Comparison of ENCODE assay signal across 18 cellular contexts in genomic region chr17:17480593-17481148, GRCh38. TPM values are rescaled to one million over a fixed set of nuclear protein-coding genes. Genes with fewer than 3 reads are reported as not detected.
DNase-seq lines count a peak whose midpoint lies in the region; ATAC-seq, FAIRE-seq and TF ChIP-seq lines count a peak whose summit lies in the region.
"Had no signal": no experiment of that assay in that cellular context is flagged by ENCODE, and none has a peak within 500 bp of the region (broad histone marks: within the 10 kb centered on the region; RNA-seq: fewer than 3 reads in every experiment).

No MANE protein-coding gene starts in this region.

- H3K4me3 Mint-ChIP-seq in activated CD4-positive, alpha-beta memory T cell treated with anti-CD3 and anti-CD28 coated beads for 36 hours: no peak overlapping the region
- H3K4me3 Mint-ChIP-seq in activated CD4-positive, alpha-beta memory T cell treated with anti-CD3 and anti-CD28 coated beads, Interleukin-2, amount 10 ng/mL, durations not matched to agents 7 days and 5 days: no peak overlapping the region
- H3K4me3 Mint-ChIP-seq: HFFc6, immature natural killer cell, type B pancreatic cell had no signal

- peak overlapping the region; percentile 84 for H3K27ac Mint-ChIP-seq in activated CD4-positive, alpha-beta memory T cell treated with anti-CD3 and anti-CD28 coated beads for 36 hours
- no peak overlapping the region for H3K27ac Mint-ChIP-seq in activated CD4-positive, alpha-beta memory T cell treated with anti-CD3 and anti-CD28 coated beads, Interleukin-2, amount 10 ng/mL, durations not matched to agents 7 days and 5 days
- H3K27ac Mint-ChIP-seq: HFFc6, type B pancreatic cell had no signal

- TF ChIP-seq CTCF in GM12878 (IDR thresholded peaks at IDR 0.05 in 2 of 3, conservative IDR thresholded peaks at IDR 0.05 in 1 of 3; ENCODE audit: control insufficient read depth in 2 of 3, extremely low read depth in 1 of 3, insufficient read depth in 1 of 3, low read depth in 3 of 3, low read length in 3 of 3) (no peak), osteoblast (IDR thresholded peaks at IDR 0.05; ENCODE audit: extremely low read depth, low read depth, low read length) (no peak)

- H3K4me3 ChIP-seq in GM12878 (no peak overlapping the region), osteoblast (ENCODE audit: insufficient read depth, low read length) (no peak overlapping the region)
- H3K4me3 ChIP-seq: A549 had no signal

- no peak for TF ChIP-seq RAD21 in GM12878 (IDR thresholded peaks at IDR 0.05; ENCODE audit: insufficient read depth, low read depth, low read length)

- CTCF ChIA-PET in activated CD4-positive, alpha-beta memory T cell treated with anti-CD3 and anti-CD28 coated beads for 36 hours (lab: Charles Lee): interaction anchor here (1.3 to 2.3 kb wide), 2 partner anchors 16 to 126 kb away, joined by 6 to 13 read pairs; partner anchors contain the start of gene RASD1
- CTCF ChIA-PET in activated CD4-positive, alpha-beta memory T cell treated with anti-CD3 and anti-CD28 coated beads, Interleukin-2, amount 10 ng/mL, durations not matched to agents 7 days and 5 days (lab: Charles Lee): no interaction called here
- CTCF ChIA-PET in GM12878 (lab: Yijun Ruan, JAX): interaction anchor here (1.1 to 1.6 kb wide), 2 partner anchors 16 to 133 kb away, joined by 3 to 12 read pairs; partner anchors contain the start of gene RASD1

- no peaks in the 10 kb centered on the region for H3K9me3 Mint-ChIP-seq in activated CD4-positive, alpha-beta memory T cell treated with anti-CD3 and anti-CD28 coated beads for 36 hours
- no peaks in the 10 kb centered on the region for H3K9me3 Mint-ChIP-seq in activated CD4-positive, alpha-beta memory T cell treated with anti-CD3 and anti-CD28 coated beads, Interleukin-2, amount 10 ng/mL, durations not matched to agents 7 days and 5 days
- H3K9me3 Mint-ChIP-seq: HFFc6, immature natural killer cell, type B pancreatic cell had no signal

- H3K36me3 Mint-ChIP-seq in activated CD4-positive, alpha-beta memory T cell treated with anti-CD3 and anti-CD28 coated beads for 36 hours: peaks cover 7% of the 10 kb centered on the region
- peaks cover 28% of the 10 kb centered on the region for H3K36me3 Mint-ChIP-seq in activated CD4-positive, alpha-beta memory T cell treated with anti-CD3 and anti-CD28 coated beads, Interleukin-2, amount 10 ng/mL, durations not matched to agents 7 days and 5 days (ENCODE audit: low read depth)

- no peak overlapping the region for H2AFZ ChIP-seq in GM12878 (ENCODE audit: control insufficient read depth, low read depth, low read length)
- no peak overlapping the region for H2AFZ ChIP-seq in osteoblast (ENCODE audit: low read length)

- FAIRE-seq in GM12878 (lab: Jason Lieb, UNC): no peak
- FAIRE-seq: A549, GM12891 had no signal

- H3K36me3 ChIP-seq in KOPT-K1 (ENCODE audit: insufficient read depth, low read length): peaks cover 50% of the 10 kb centered on the region
- peaks cover 3 to 4% of the 10 kb centered on the region in 2 experiments for H3K36me3 ChIP-seq in GM12878 (ENCODE audit: control insufficient read depth in 2 of 2, insufficient read depth in 2 of 2, low read length in 1 of 2)
- H3K36me3 ChIP-seq in osteoblast (ENCODE audit: insufficient read depth, low read length): no peaks in the 10 kb centered on the region

- H4K20me1 ChIP-seq in GM12878 (ENCODE audit: control insufficient read depth, insufficient read depth): no peaks in the 10 kb centered on the region
- peaks cover 9% of the 10 kb centered on the region for H4K20me1 ChIP-seq in osteoblast (ENCODE audit: insufficient read depth, low read length)

- no peak for TF ChIP-seq EP300 in GM12878 (IDR thresholded peaks at IDR 0.05; ENCODE audit: borderline replicate concordance in 1 of 2, control insufficient read depth in 1 of 2, low read depth in 2 of 2, low read length in 2 of 2)

- no peaks in the 10 kb centered on the region for H3K27me3 ChIP-seq in GM12878 (replicated peaks in 1 of 2; ENCODE audit: control insufficient read depth in 2 of 2, insufficient read depth in 2 of 2, low read length in 1 of 2)
- peaks cover under 1% of the 10 kb centered on the region for H3K27me3 ChIP-seq in osteoblast (ENCODE audit: insufficient read depth, low read length)

- intact Hi-C loops in activated CD4-positive, alpha-beta memory T cell treated with anti-CD3 and anti-CD28 coated beads for 36 hours (cut with micrococcal nuclease): no loop called here
- intact Hi-C loops in GM12878 (cut with micrococcal nuclease; ENCODE audit: unreplicated experiment): no loop called here

- SMC1A ChIA-PET in GM12878 (lab: Charles Lee; ENCODE audit: uncharacterized antibody, unreplicated experiment): interaction anchor here (0.6 kb wide), 1 partner anchor 181 kb away, joined by 3 read pairs; no protein-coding TSS in a partner anchor

- no peak for DNase-seq in activated CD4-positive, alpha-beta memory T cell treated with anti-CD3 and anti-CD28 coated beads for 36 hours
- no peak for DNase-seq in activated CD4-positive, alpha-beta memory T cell treated with anti-CD3 and anti-CD28 coated beads, Interleukin-2, amount 10 ng/mL, durations not matched to agents 7 days and 5 days
- DNase-seq in GM12878 (ENCODE audit: low read depth, low spot score): no peak
- DNase-seq in osteoblast (ENCODE audit: insufficient read length, low spot score, missing footprints): peak; percentile 8
- DNase-seq in DMS79 (lab: John Stamatoyannopoulos, UW): no peak
- DNase-seq: cerebellar nuclear complex, HFFc6, immature natural killer cell, NCI-H1092, NCI-H526 treated with DMSO at 0.1 percent for 48 hours, SK-N-SH had no signal

- no peak overlapping the region for H3K9ac ChIP-seq in GM12878 (ENCODE audit: control insufficient read depth, insufficient read depth, low read length)
- H3K9ac ChIP-seq: SK-N-SH had no signal

- H3K4me2 ChIP-seq in GM12878 (ENCODE audit: control insufficient read depth, insufficient read depth) (peak overlapping the region; percentile 34; the same call in 1 of the 2 replicates), osteoblast (ENCODE audit: insufficient read depth, low read length) (no peak overlapping the region)
- H3K4me2 ChIP-seq: A549, SK-N-SH had no signal

- TF ChIP-seq POLR2A in GM12878 (IDR thresholded peaks at IDR 0.05; ENCODE audit: low read depth, low read length): no peak
- no peak for TF ChIP-seq POLR2A in GM18505 (IDR thresholded peaks at IDR 0.05; ENCODE audit: borderline replicate concordance, extremely low read depth, insufficient read depth, insufficient read length)

- 55% methylated on average over 6 of the region's 6 CpGs for WGBS in GM12878 (ENCODE audit: insufficient coverage, insufficient replicate concordance, low lambda C conversion rate, missing lambda C conversion rate)

- no peaks in the 10 kb centered on the region for H3K27me3 Mint-ChIP-seq in activated CD4-positive, alpha-beta memory T cell treated with anti-CD3 and anti-CD28 coated beads for 36 hours
- H3K27me3 Mint-ChIP-seq in activated CD4-positive, alpha-beta memory T cell treated with anti-CD3 and anti-CD28 coated beads, Interleukin-2, amount 10 ng/mL, durations not matched to agents 7 days and 5 days: no peaks in the 10 kb centered on the region

- POLR2A ChIA-PET in activated CD4-positive, alpha-beta memory T cell treated with anti-CD3 and anti-CD28 coated beads for 36 hours (lab: Charles Lee): no interaction called here
- POLR2A ChIA-PET in activated CD4-positive, alpha-beta memory T cell treated with anti-CD3 and anti-CD28 coated beads, Interleukin-2, amount 10 ng/mL, durations not matched to agents 7 days and 5 days (lab: Charles Lee): interaction anchor here (1.6 kb wide), 1 partner anchor 16 kb away, joined by 4 read pairs; no protein-coding TSS in a partner anchor
- POLR2A ChIA-PET in GM12878 (lab: Charles Lee): no interaction called here

- ATAC-seq in GM12878 (no peak), GM18505 (IDR thresholded peaks at IDR 0.05; ENCODE audit: unreplicated experiment) (no peak), GM18907 (IDR thresholded peaks at IDR 0.05; ENCODE audit: unreplicated experiment) (no peak)
- ATAC-seq: A549 had no signal

- RAD21 ChIA-PET in GM12878 (lab: Charles Lee; ENCODE audit: unreplicated experiment): no interaction called here

- in situ Hi-C loops in GM12878 (cut with MboI): no loop called here

- no TSS peak for BruUV-seq in GM12878 (replicated peaks; lab: Mats Ljungman, UMichigan)

- H3K27ac ChIP-seq in KOPT-K1 (ENCODE audit: low read depth, low read length, poor library complexity, severe bottlenecking) (peak overlapping the region; percentile 46), GM12878 (ENCODE audit: control insufficient read depth, insufficient read depth) (no peak overlapping the region), osteoblast (ENCODE audit: low read depth, low read length) (peak overlapping the region; percentile 33)
- H3K27ac ChIP-seq: A549 had no signal

- H3K9me3 ChIP-seq in KOPT-K1 (ENCODE audit: insufficient read depth, low read length, poor library complexity, severe bottlenecking): no peaks in the 10 kb centered on the region
- H3K9me3 ChIP-seq in GM12878 (replicated peaks; ENCODE audit: control insufficient read depth, insufficient read depth, low read length): no peaks in the 10 kb centered on the region
- H3K9me3 ChIP-seq in osteoblast (ENCODE audit: low read depth, low read length): no peaks in the 10 kb centered on the region
- H3K9me3 ChIP-seq: A549, SK-N-SH had no signal

- peaks cover 34% of the 10 kb centered on the region for H3K79me2 ChIP-seq in GM12878 (ENCODE audit: control insufficient read depth, insufficient read depth, low read length)
- H3K79me2 ChIP-seq in osteoblast (ENCODE audit: insufficient read depth, low read length): peaks cover 82% of the 10 kb centered on the region

- H3K4me1 ChIP-seq in GM12878 (ENCODE audit: control insufficient read depth, insufficient read depth, low read length) (no peaks in the 10 kb centered on the region; the same call in 1 of the 2 replicates), osteoblast (ENCODE audit: insufficient read depth, low read length) (peaks cover 14% of the 10 kb centered on the region)

- peaks cover 71% of the 10 kb centered on the region for H3K4me1 Mint-ChIP-seq in activated CD4-positive, alpha-beta memory T cell treated with anti-CD3 and anti-CD28 coated beads for 36 hours (ENCODE audit: low read depth)
- peaks cover 72% of the 10 kb centered on the region for H3K4me1 Mint-ChIP-seq in activated CD4-positive, alpha-beta memory T cell treated with anti-CD3 and anti-CD28 coated beads, Interleukin-2, amount 10 ng/mL, durations not matched to agents 7 days and 5 days

RNA-seq across cellular contexts. Expression of gene MED9, which starts 3.9 kb away (rescaled TPM):
- 10 to 100 TPM; 12.1 to 12.2 TPM for total RNA-seq in activated CD4-positive, alpha-beta memory T cell treated with anti-CD3 and anti-CD28 coated beads for 36 hours
- 10 to 100 TPM; 12.6 to 13.2 TPM for total RNA-seq in activated CD4-positive, alpha-beta memory T cell treated with anti-CD3 and anti-CD28 coated beads, Interleukin-2, amount 10 ng/mL, durations not matched to agents 7 days and 5 days
- 63.2 and 67.5 TPM in 2 replicates for total RNA-seq in GM12878 (2013; cell fraction: nucleolus; rRNA removed)
- total RNA-seq in GM12878 (2014; rRNA removed): 15.4 and 16.4 TPM in 2 replicates
- total RNA-seq in GM12878 (2014; rRNA removed; fragmentation: Illumina TruSeq; extraction: Trizol): 12.0 and 12.4 TPM in 2 replicates
- total RNA-seq in GM12878 (2021): 14.6 and 17.1 TPM in 2 replicates
- 5.3 TPM for polyA plus RNA-seq in GM12878 (2011; ENCODE audit: low read depth)
- 12.7 and 14.5 TPM in 2 replicates for polyA plus RNA-seq in GM12878 (2011; rRNA removed)
- 17.2 and 18.5 TPM in 2 replicates for polyA plus RNA-seq in GM12878 (2011; cell fraction: cytosol; rRNA removed)
- 16.6 and 20.4 TPM in 2 replicates for polyA plus RNA-seq in GM12878 (2011; cell fraction: nucleus; rRNA removed)
- 8.7 and 9.6 TPM in 2 replicates for polyA plus RNA-seq in GM12878 (2012)
- polyA plus RNA-seq in GM12878 (2014; fragmentation: Illumina TruSeq; extraction: Trizol): 8.4 and 12.1 TPM in 2 replicates
- polyA plus RNA-seq in GM12878 (2014; fragmentation: Nextera tagmentation; extraction: Ambion mirVana): 1 to 10 TPM; 1.5 to 3.8 TPM
- 15.1 and 17.5 TPM in 2 replicates for polyA plus RNA-seq in GM12878 (2014; rRNA removed)
- 10 to 100 TPM; 21.2 to 22.4 TPM for polyA plus RNA-seq in GM12878 (2016; fragmentation: Nextera tagmentation; extraction: Ambion mirVana)
- 16.0 and 19.8 TPM in 2 replicates for polyA minus RNA-seq in GM12878 (2011; rRNA and poly(A)+ RNA removed)
- polyA minus RNA-seq in GM12878 (2011; cell fraction: cytosol; rRNA and poly(A)+ RNA removed): 6.3 and 7.8 TPM in 2 replicates
- polyA minus RNA-seq in GM12878 (2011; cell fraction: nucleus; rRNA and poly(A)+ RNA removed): 16.8 and 33.1 TPM in 2 replicates
- total RNA-seq in osteoblast: 15.6 and 17.0 TPM in 2 replicates

RNA-seq across cellular contexts. Expression of gene RASD1, which starts 15.5 kb away (rescaled TPM):
- under 1 TPM; 0.27 to 0.33 TPM for total RNA-seq in activated CD4-positive, alpha-beta memory T cell treated with anti-CD3 and anti-CD28 coated beads for 36 hours
- 1 to 10 TPM; 1.5 to 2.0 TPM for total RNA-seq in activated CD4-positive, alpha-beta memory T cell treated with anti-CD3 and anti-CD28 coated beads, Interleukin-2, amount 10 ng/mL, durations not matched to agents 7 days and 5 days
- total RNA-seq in GM12878 (2013; cell fraction: nucleolus; rRNA removed): 0.46 and 0.56 TPM in 2 replicates
- total RNA-seq in GM12878 (2014; rRNA removed): 0.16 TPM in 1 of 2 replicates, not detected in the other
- not detected in 2 replicates for total RNA-seq in GM12878 (2014; rRNA removed; fragmentation: Illumina TruSeq; extraction: Trizol)
- total RNA-seq in GM12878 (2021): not detected in 2 replicates
- not detected for polyA plus RNA-seq in GM12878 (2011; ENCODE audit: low read depth)
- polyA plus RNA-seq in GM12878 (2011; rRNA removed): not detected in 2 replicates
- polyA plus RNA-seq in GM12878 (2011; cell fraction: cytosol; rRNA removed): not detected in 2 replicates
- 0.13 TPM in 1 of 2 replicates, not detected in the other for polyA plus RNA-seq in GM12878 (2011; cell fraction: nucleus; rRNA removed)
- 0.15 and 0.28 TPM in 2 replicates for polyA plus RNA-seq in GM12878 (2012)
- not detected in 2 replicates for polyA plus RNA-seq in GM12878 (2014; fragmentation: Illumina TruSeq; extraction: Trizol)
- not detected for polyA plus RNA-seq in GM12878 (2014; fragmentation: Nextera tagmentation; extraction: Ambion mirVana)
- polyA plus RNA-seq in GM12878 (2014; rRNA removed): not detected in 2 replicates
- under 1 TPM; 0.14 to 0.33 TPM for polyA plus RNA-seq in GM12878 (2016; fragmentation: Nextera tagmentation; extraction: Ambion mirVana)
- not detected in 2 replicates for polyA minus RNA-seq in GM12878 (2011; rRNA and poly(A)+ RNA removed)
- polyA minus RNA-seq in GM12878 (2011; cell fraction: cytosol; rRNA and poly(A)+ RNA removed): not detected in 2 replicates
- 0.24 and 0.29 TPM in 2 replicates for polyA minus RNA-seq in GM12878 (2011; cell fraction: nucleus; rRNA and poly(A)+ RNA removed)
- 13.8 and 14.7 TPM in 2 replicates for total RNA-seq in osteoblast
- total RNA-seq: G401 had no signal
